Comparison of ENCODE assay signal across 1 cellular context in the genomic region with DNA sequence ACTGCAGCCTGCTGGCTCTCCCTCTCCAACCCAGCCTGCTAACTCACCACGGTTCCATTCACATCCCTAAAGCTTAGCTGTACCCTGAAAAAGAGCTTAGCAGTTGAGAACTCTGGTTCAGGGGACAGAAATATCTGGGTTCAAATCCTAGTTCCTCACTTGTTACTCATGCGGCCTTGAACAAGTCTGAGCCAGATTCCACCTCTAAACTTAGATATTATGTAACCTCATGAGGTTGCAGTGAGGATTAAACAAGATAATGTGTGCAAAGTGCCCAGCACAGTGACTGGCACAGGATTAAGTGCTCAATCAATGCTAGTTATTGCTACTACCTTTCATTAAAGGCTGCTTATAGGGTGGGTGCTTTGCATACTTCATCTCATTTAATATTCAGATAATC.
TF ChIP-seq lines count a peak whose summit lies in the region.

No MANE protein-coding gene starts in this region.

TF ChIP-seq in H1, 55 proteins besides CTCF, POLR2A, EP300 and RAD21:
- no peak for TF ChIP-seq SP2 (IDR thresholded peaks at IDR 0.05; ENCODE audit: low read length)
- no peak for TF ChIP-seq SIX5 (IDR thresholded peaks at IDR 0.05; ENCODE audit: low read depth, low read length)
- no peak for TF ChIP-seq BRCA1 (IDR thresholded peaks at IDR 0.05; ENCODE audit: low read depth, low read length)
- no peak for TF ChIP-seq CEBPB (IDR thresholded peaks at IDR 0.05; ENCODE audit: low read depth, low read length)
- TF ChIP-seq FOSL1 (IDR thresholded peaks at IDR 0.05; ENCODE audit: insufficient read depth, low read depth, low read length) = no peak
- no peak for TF ChIP-seq TAF7 (optimal IDR thresholded peaks at IDR 0.05; ENCODE audit: borderline replicate concordance, low read depth, low read length)
- TF ChIP-seq, protein P1, sequence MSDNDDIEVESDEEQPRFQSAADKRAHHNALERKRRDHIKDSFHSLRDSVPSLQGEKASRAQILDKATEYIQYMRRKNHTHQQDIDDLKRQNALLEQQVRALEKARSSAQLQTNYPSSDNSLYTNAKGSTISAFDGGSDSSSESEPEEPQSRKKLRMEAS (IDR thresholded peaks at IDR 0.05) = no peak
- no peak for TF ChIP-seq RXRA (IDR thresholded peaks at IDR 0.05; ENCODE audit: insufficient read depth, low read depth, low read length)
- TF ChIP-seq MAFK (IDR thresholded peaks at IDR 0.05; ENCODE audit: low read depth, low read length) = no peak
- no peak for TF ChIP-seq CHD1 (IDR thresholded peaks at IDR 0.05; ENCODE audit: low read depth, low read length)
- TF ChIP-seq, protein P2, sequence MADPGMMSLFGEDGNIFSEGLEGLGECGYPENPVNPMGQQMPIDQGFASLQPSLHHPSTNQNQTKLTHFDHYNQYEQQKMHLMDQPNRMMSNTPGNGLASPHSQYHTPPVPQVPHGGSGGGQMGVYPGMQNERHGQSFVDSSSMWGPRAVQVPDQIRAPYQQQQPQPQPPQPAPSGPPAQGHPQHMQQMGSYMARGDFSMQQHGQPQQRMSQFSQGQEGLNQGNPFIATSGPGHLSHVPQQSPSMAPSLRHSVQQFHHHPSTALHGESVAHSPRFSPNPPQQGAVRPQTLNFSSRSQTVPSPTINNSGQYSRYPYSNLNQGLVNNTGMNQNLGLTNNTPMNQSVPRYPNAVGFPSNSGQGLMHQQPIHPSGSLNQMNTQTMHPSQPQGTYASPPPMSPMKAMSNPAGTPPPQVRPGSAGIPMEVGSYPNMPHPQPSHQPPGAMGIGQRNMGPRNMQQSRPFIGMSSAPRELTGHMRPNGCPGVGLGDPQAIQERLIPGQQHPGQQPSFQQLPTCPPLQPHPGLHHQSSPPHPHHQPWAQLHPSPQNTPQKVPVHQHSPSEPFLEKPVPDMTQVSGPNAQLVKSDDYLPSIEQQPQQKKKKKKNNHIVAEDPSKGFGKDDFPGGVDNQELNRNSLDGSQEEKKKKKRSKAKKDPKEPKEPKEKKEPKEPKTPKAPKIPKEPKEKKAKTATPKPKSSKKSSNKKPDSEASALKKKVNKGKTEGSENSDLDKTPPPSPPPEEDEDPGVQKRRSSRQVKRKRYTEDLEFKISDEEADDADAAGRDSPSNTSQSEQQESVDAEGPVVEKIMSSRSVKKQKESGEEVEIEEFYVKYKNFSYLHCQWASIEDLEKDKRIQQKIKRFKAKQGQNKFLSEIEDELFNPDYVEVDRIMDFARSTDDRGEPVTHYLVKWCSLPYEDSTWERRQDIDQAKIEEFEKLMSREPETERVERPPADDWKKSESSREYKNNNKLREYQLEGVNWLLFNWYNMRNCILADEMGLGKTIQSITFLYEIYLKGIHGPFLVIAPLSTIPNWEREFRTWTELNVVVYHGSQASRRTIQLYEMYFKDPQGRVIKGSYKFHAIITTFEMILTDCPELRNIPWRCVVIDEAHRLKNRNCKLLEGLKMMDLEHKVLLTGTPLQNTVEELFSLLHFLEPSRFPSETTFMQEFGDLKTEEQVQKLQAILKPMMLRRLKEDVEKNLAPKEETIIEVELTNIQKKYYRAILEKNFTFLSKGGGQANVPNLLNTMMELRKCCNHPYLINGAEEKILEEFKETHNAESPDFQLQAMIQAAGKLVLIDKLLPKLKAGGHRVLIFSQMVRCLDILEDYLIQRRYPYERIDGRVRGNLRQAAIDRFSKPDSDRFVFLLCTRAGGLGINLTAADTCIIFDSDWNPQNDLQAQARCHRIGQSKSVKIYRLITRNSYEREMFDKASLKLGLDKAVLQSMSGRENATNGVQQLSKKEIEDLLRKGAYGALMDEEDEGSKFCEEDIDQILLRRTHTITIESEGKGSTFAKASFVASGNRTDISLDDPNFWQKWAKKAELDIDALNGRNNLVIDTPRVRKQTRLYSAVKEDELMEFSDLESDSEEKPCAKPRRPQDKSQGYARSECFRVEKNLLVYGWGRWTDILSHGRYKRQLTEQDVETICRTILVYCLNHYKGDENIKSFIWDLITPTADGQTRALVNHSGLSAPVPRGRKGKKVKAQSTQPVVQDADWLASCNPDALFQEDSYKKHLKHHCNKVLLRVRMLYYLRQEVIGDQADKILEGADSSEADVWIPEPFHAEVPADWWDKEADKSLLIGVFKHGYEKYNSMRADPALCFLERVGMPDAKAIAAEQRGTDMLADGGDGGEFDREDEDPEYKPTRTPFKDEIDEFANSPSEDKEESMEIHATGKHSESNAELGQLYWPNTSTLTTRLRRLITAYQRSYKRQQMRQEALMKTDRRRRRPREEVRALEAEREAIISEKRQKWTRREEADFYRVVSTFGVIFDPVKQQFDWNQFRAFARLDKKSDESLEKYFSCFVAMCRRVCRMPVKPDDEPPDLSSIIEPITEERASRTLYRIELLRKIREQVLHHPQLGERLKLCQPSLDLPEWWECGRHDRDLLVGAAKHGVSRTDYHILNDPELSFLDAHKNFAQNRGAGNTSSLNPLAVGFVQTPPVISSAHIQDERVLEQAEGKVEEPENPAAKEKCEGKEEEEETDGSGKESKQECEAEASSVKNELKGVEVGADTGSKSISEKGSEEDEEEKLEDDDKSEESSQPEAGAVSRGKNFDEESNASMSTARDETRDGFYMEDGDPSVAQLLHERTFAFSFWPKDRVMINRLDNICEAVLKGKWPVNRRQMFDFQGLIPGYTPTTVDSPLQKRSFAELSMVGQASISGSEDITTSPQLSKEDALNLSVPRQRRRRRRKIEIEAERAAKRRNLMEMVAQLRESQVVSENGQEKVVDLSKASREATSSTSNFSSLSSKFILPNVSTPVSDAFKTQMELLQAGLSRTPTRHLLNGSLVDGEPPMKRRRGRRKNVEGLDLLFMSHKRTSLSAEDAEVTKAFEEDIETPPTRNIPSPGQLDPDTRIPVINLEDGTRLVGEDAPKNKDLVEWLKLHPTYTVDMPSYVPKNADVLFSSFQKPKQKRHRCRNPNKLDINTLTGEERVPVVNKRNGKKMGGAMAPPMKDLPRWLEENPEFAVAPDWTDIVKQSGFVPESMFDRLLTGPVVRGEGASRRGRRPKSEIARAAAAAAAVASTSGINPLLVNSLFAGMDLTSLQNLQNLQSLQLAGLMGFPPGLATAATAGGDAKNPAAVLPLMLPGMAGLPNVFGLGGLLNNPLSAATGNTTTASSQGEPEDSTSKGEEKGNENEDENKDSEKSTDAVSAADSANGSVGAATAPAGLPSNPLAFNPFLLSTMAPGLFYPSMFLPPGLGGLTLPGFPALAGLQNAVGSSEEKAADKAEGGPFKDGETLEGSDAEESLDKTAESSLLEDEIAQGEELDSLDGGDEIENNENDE (IDR thresholded peaks at IDR 0.05; ENCODE audit: insufficient replicate concordance, low read length) = no peak
- TF ChIP-seq TEAD4 (IDR thresholded peaks at IDR 0.05; ENCODE audit: low read depth, low read length) = no peak
- TF ChIP-seq TCF12 (IDR thresholded peaks at IDR 0.05; ENCODE audit: low read depth, low read length) = no peak
- no peak for TF ChIP-seq PHF8 (conservative IDR thresholded peaks at IDR 0.05; ENCODE audit: low read depth, low read length)
- TF ChIP-seq GTF2F1 (IDR thresholded peaks at IDR 0.05; ENCODE audit: borderline replicate concordance, low read depth, low read length) = no peak
- no peak for TF ChIP-seq NRF1 (IDR thresholded peaks at IDR 0.05; ENCODE audit: low read depth, low read length)
- TF ChIP-seq RFX5 (IDR thresholded peaks at IDR 0.05; ENCODE audit: borderline replicate concordance, low read depth, low read length) = no peak
- no peak for TF ChIP-seq KDM4A (IDR thresholded peaks at IDR 0.05; ENCODE audit: low read depth, low read length, severe bottlenecking)
